1 cellular context compared by ENCODE assay signal in genomic region chr6:26520840-26521484, GRCh38.
TF ChIP-seq lines count a peak whose summit lies in the region.

No MANE protein-coding gene starts in this region.

TF ChIP-seq in K562, 482 proteins besides CTCF, POLR2A, EP300 and RAD21 (continued from another document):
- TF ChIP-seq, protein P1, sequence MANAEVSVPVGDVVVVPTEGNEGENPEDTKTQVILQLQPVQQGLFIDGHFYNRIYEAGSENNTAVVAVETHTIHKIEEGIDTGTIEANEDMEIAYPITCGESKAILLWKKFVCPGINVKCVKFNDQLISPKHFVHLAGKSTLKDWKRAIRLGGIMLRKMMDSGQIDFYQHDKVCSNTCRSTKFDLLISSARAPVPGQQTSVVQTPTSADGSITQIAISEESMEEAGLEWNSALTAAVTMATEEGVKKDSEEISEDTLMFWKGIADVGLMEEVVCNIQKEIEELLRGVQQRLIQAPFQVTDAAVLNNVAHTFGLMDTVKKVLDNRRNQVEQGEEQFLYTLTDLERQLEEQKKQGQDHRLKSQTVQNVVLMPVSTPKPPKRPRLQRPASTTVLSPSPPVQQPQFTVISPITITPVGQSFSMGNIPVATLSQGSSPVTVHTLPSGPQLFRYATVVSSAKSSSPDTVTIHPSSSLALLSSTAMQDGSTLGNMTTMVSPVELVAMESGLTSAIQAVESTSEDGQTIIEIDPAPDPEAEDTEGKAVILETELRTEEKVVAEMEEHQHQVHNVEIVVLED (CRISPR knock-in tag; IDR thresholded peaks at IDR 0.05), result no peak
- peak; percentile 98 for TF ChIP-seq TBP (optimal IDR thresholded peaks at IDR 0.05; ENCODE audit: low read depth, low read length)
- peak; percentile 42 for TF ChIP-seq BDP1 (IDR thresholded peaks at IDR 0.05; ENCODE audit: insufficient read depth, insufficient read length)
- peak; percentile 61 for TF ChIP-seq FOXJ2 (tag; IDR thresholded peaks at IDR 0.05)
- TF ChIP-seq YY1 (IDR thresholded peaks at IDR 0.05; ENCODE audit: borderline replicate concordance in 1 of 3, control insufficient read depth in 1 of 3, extremely low read depth in 1 of 3, insufficient read depth in 3 of 3, insufficient read length in 1 of 3, insufficient replicate concordance in 2 of 3, low read depth in 1 of 3, low read length in 2 of 3), result peak in 1 of 3 experiments; percentile 59
- TF ChIP-seq RBBP5 (IDR thresholded peaks at IDR 0.05; ENCODE audit: borderline replicate concordance, insufficient read depth, low read length, poor library complexity, severe bottlenecking), result peak; percentile 67
- peak in 1 of 2 experiments; percentile 92 for TF ChIP-seq NCOA2 (IDR thresholded peaks at IDR 0.05; ENCODE audit: partially characterized antibody in 2 of 2)
- TF ChIP-seq HDAC1 (IDR thresholded peaks at IDR 0.05), result 0 out of 4 replicates have a peak, but pooled peaks of 1 of the 2 experiments have one; percentile 34
- TF ChIP-seq, protein P2, sequence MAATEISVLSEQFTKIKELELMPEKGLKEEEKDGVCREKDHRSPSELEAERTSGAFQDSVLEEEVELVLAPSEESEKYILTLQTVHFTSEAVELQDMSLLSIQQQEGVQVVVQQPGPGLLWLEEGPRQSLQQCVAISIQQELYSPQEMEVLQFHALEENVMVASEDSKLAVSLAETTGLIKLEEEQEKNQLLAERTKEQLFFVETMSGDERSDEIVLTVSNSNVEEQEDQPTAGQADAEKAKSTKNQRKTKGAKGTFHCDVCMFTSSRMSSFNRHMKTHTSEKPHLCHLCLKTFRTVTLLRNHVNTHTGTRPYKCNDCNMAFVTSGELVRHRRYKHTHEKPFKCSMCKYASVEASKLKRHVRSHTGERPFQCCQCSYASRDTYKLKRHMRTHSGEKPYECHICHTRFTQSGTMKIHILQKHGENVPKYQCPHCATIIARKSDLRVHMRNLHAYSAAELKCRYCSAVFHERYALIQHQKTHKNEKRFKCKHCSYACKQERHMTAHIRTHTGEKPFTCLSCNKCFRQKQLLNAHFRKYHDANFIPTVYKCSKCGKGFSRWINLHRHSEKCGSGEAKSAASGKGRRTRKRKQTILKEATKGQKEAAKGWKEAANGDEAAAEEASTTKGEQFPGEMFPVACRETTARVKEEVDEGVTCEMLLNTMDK (IDR thresholded peaks at IDR 0.05; ENCODE audit: borderline replicate concordance, insufficient read depth, low read depth, low read length, poor library complexity, severe bottlenecking), result peak; percentile 85
- TF ChIP-seq THRAP3 (IDR thresholded peaks at IDR 0.05; ENCODE audit: borderline replicate concordance), result peak; percentile 84
- TF ChIP-seq SMC3 (conservative IDR thresholded peaks at IDR 0.05; ENCODE audit: insufficient read depth, low read depth, low read length), result 0 out of 2 replicates have a peak, but pooled peaks have one; percentile 23
- TF ChIP-seq DDX20 (tag; IDR thresholded peaks at IDR 0.05; ENCODE audit: low read depth), result 0 out of 2 replicates have a peak, but pooled peaks have one; percentile 15
- peak; percentile 69 for TF ChIP-seq TEAD4 (IDR thresholded peaks at IDR 0.05; ENCODE audit: low read length)
- TF ChIP-seq TEAD4 (CRISPR knock-in tag; IDR thresholded peaks at IDR 0.05; ENCODE audit: borderline replicate concordance), result no peak
- TF ChIP-seq SUPT5H (IDR thresholded peaks at IDR 0.05), result peak; percentile 5; the same call in 1 of the 2 replicates
- no peak for TF ChIP-seq YBX1 (IDR thresholded peaks at IDR 0.05)
- TF ChIP-seq CBX5 (IDR thresholded peaks at IDR 0.05; ENCODE audit: borderline replicate concordance, low read depth), result 0 out of 2 replicates have a peak, but pooled peaks have one; percentile 11
- peak; percentile 85 for TF ChIP-seq ADNP (tag; IDR thresholded peaks at IDR 0.05)
- 0 out of 2 replicates have a peak, but pooled peaks have one; percentile 12 for TF ChIP-seq MBD2 (IDR thresholded peaks at IDR 0.05; ENCODE audit: borderline replicate concordance, low read depth)
- peak; percentile 57; the same call in 1 of the 2 replicates for TF ChIP-seq POLR2AphosphoS5 (IDR thresholded peaks at IDR 0.05; ENCODE audit: control insufficient read depth, insufficient read depth, low read depth, low read length)
- TF ChIP-seq TAF1 (IDR thresholded peaks at IDR 0.05; ENCODE audit: control insufficient read depth, extremely low read depth, insufficient read depth, low read length, severe bottlenecking), result peak; percentile 84
- TF ChIP-seq BCLAF1 (IDR thresholded peaks at IDR 0.05; ENCODE audit: borderline replicate concordance in 1 of 2, control insufficient read depth in 1 of 2, low read depth in 2 of 2, low read length in 1 of 2), result 0 out of 4 replicates have a peak, but pooled peaks of 1 of the 2 experiments have one; percentile 36
- TF ChIP-seq, protein P3, sequence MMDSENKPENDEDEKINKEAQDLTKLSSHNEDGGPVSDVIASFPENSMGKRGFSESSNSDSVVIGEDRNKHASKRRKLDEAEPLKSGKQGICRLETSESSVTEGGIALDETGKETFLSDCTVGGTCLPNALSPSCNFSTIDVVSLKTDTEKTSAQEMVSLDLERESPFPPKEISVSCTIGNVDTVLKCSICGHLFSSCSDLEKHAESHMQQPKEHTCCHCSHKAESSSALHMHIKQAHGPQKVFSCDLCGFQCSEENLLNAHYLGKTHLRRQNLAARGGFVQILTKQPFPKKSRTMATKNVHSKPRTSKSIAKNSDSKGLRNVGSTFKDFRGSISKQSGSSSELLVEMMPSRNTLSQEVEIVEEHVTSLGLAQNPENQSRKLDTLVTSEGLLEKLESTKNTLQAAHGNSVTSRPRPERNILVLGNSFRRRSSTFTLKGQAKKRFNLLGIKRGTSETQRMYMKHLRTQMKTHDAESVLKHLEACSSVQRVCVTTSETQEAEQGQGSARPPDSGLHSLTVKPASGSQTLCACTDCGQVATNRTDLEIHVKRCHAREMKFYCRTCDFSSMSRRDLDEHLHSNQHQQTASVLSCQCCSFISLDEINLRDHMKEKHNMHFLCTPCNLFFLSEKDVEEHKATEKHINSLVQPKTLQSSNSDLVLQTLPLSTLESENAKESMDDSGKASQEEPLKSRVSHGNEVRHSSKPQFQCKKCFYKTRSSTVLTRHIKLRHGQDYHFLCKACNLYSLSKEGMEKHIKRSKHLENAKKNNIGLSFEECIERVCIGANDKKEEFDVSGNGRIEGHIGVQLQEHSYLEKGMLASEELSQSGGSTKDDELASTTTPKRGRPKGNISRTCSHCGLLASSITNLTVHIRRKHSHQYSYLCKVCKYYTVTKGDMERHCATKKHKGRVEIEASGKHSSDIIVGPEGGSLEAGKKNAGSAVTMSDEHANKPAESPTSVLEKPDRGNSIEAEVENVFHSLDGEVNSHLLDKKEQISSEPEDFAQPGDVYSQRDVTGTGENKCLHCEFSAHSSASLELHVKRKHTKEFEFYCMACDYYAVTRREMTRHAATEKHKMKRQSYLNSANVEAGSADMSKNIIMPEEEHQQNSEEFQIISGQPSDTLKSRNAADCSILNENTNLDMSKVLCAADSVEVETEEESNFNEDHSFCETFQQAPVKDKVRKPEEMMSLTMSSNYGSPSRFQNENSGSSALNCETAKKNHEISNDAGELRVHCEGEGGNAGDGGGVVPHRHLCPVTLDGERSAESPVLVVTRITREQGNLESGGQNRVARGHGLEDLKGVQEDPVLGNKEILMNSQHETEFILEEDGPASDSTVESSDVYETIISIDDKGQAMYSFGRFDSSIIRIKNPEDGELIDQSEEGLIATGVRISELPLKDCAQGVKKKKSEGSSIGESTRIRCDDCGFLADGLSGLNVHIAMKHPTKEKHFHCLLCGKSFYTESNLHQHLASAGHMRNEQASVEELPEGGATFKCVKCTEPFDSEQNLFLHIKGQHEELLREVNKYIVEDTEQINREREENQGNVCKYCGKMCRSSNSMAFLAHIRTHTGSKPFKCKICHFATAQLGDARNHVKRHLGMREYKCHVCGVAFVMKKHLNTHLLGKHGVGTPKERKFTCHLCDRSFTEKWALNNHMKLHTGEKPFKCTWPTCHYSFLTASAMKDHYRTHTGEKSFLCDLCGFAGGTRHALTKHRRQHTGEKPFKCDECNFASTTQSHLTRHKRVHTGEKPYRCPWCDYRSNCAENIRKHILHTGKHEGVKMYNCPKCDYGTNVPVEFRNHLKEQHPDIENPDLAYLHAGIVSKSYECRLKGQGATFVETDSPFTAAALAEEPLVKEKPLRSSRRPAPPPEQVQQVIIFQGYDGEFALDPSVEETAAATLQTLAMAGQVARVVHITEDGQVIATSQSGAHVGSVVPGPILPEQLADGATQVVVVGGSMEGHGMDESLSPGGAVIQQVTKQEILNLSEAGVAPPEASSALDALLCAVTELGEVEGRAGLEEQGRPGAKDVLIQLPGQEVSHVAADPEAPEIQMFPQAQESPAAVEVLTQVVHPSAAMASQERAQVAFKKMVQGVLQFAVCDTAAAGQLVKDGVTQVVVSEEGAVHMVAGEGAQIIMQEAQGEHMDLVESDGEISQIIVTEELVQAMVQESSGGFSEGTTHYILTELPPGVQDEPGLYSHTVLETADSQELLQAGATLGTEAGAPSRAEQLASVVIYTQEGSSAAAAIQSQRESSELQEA (IDR thresholded peaks at IDR 0.05; ENCODE audit: low read depth), result peak; percentile 76
TF ChIP-seq in K562: peak in this region for 72.
